ENCODE assay signal across 8 cellular contexts in genomic region chr10:128178319-128178937, GRCh38. TPM values are rescaled to one million over a fixed set of nuclear protein-coding genes. Genes with fewer than 3 reads are reported as not detected.
A peak's percentile ranks its signal among the peaks of the same experiment; 100 is the strongest.
DNase-seq lines count a peak whose midpoint lies in the region; ATAC-seq lines count a peak whose summit lies in the region.

No MANE protein-coding gene starts in this region.

- H3K4me1 Mint-ChIP-seq in CD8-positive, alpha-beta memory T cell, result peaks cover 25 to 48% (median 35%) of the 10 kb centered on the region in 3 donors
- H3K4me1 Mint-ChIP-seq in activated T-helper 1 cell treated with anti-CD3 and anti-CD28 coated beads, Interleukin-12 subunit alpha, Interleukin-12 subunit beta, Interleukin-2, Interleukin-4 antibody, amounts not matched to agents 30 ng/mL and 10 ng/mL and 1 ng/mL, durations not matched to agents 14 hours and 24 hours and 36 hours (ENCODE audit: low read depth), result peaks cover 44% of the 10 kb centered on the region

- peaks cover 13% of the 10 kb centered on the region for H3K4me1 ChIP-seq in CD8-positive, alpha-beta memory T cell (ENCODE audit: insufficient read depth, low read length)

- peaks cover 0 to 27% (median 4%) of the 10 kb centered on the region in 3 donors for H3K36me3 Mint-ChIP-seq in CD8-positive, alpha-beta memory T cell
- peaks cover 6% of the 10 kb centered on the region for H3K36me3 Mint-ChIP-seq in activated T-helper 1 cell treated with anti-CD3 and anti-CD28 coated beads, Interleukin-12 subunit alpha, Interleukin-12 subunit beta, Interleukin-2, Interleukin-4 antibody, amounts not matched to agents 30 ng/mL and 10 ng/mL and 1 ng/mL, durations not matched to agents 14 hours and 24 hours and 36 hours (ENCODE audit: low read depth)

- H3K27ac ChIP-seq in CD8-positive, alpha-beta memory T cell (ENCODE audit: low read depth, low read length), result no peak overlapping the region

- H3K36me3 ChIP-seq in CD8-positive, alpha-beta memory T cell (ENCODE audit: insufficient read depth, low read length), result no peaks in the 10 kb centered on the region

- no peak overlapping the region for H3K4me3 ChIP-seq in CD8-positive, alpha-beta memory T cell (ENCODE audit: low read length)

- DNase-seq in CD8-positive, alpha-beta memory T cell, result peak in 4 of 5 donors; percentile 14 to 59 (median 26)
- peak; percentile 43 for DNase-seq in OCI-M1 (lab: John Stamatoyannopoulos, UW)
- peak; percentile 42 for DNase-seq in activated T-helper 1 cell treated with anti-CD3 and anti-CD28 coated beads, Interleukin-12 subunit alpha, Interleukin-12 subunit beta, Interleukin-2, Interleukin-4 antibody, amounts not matched to agents 30 ng/mL and 10 ng/mL and 1 ng/mL, durations not matched to agents 14 hours and 24 hours and 36 hours (ENCODE audit: low spot score)
- peak in 1 of 2 donors; percentile 44 for DNase-seq in left colon
- no peak for DNase-seq in occipital lobe (lab: John Stamatoyannopoulos, UW)
- no peak for DNase-seq in NCI-H2081 treated with DMSO at 0.1 percent for 48 hours (lab: John Stamatoyannopoulos, UW)
- no peak for DNase-seq in NCI-H1048 (lab: John Stamatoyannopoulos, UW)

- intact Hi-C loops in activated T-helper 1 cell treated with anti-CD3 and anti-CD28 coated beads, Interleukin-12 subunit alpha, Interleukin-12 subunit beta, Interleukin-2, Interleukin-4 antibody, amounts not matched to agents 30 ng/mL and 10 ng/mL and 1 ng/mL, durations not matched to agents 14 hours and 24 hours and 36 hours (cut with micrococcal nuclease), result no loop called here
- intact Hi-C loops in left colon (cut with DNase I, micrococcal nuclease), result no loop called here

- CTCF ChIA-PET in CD8-positive, alpha-beta memory T cell (lab: Charles Lee), result interaction anchor here (0.8 to 3.1 kb wide), 11 partner anchors 8 to 86 kb away, joined by 3 to 20 read pairs (median 3); no protein-coding TSS in a partner anchor

- H3K27me3 Mint-ChIP-seq in CD8-positive, alpha-beta memory T cell, result peaks cover 4 to 6% of the 10 kb centered on the region in 2 donors
- peaks cover 3% of the 10 kb centered on the region for H3K27me3 Mint-ChIP-seq in activated T-helper 1 cell treated with anti-CD3 and anti-CD28 coated beads, Interleukin-12 subunit alpha, Interleukin-12 subunit beta, Interleukin-2, Interleukin-4 antibody, amounts not matched to agents 30 ng/mL and 10 ng/mL and 1 ng/mL, durations not matched to agents 14 hours and 24 hours and 36 hours (ENCODE audit: insufficient read depth)

- POLR2A ChIA-PET in CD8-positive, alpha-beta memory T cell (lab: Charles Lee), result no interaction called here

- peaks cover 8 to 20% (median 13%) of the 10 kb centered on the region in 5 donors for H3K9me3 Mint-ChIP-seq in CD8-positive, alpha-beta memory T cell
- H3K9me3 Mint-ChIP-seq in activated T-helper 1 cell treated with anti-CD3 and anti-CD28 coated beads, Interleukin-12 subunit alpha, Interleukin-12 subunit beta, Interleukin-2, Interleukin-4 antibody, amounts not matched to agents 30 ng/mL and 10 ng/mL and 1 ng/mL, durations not matched to agents 14 hours and 24 hours and 36 hours, result peaks cover 20% of the 10 kb centered on the region

- H3K27ac Mint-ChIP-seq in CD8-positive, alpha-beta memory T cell, result peak overlapping the region in 2 of 8 donors; percentile 40 to 74
- no peak overlapping the region for H3K27ac Mint-ChIP-seq in activated T-helper 1 cell treated with anti-CD3 and anti-CD28 coated beads, Interleukin-12 subunit alpha, Interleukin-12 subunit beta, Interleukin-2, Interleukin-4 antibody, amounts not matched to agents 30 ng/mL and 10 ng/mL and 1 ng/mL, durations not matched to agents 14 hours and 24 hours and 36 hours

- ATAC-seq in GM21576 (IDR thresholded peaks at IDR 0.05; ENCODE audit: unreplicated experiment) (peak; percentile 68), left colon (peak; percentile 74)

- no peaks in the 10 kb centered on the region for H3K9me3 ChIP-seq in CD8-positive, alpha-beta memory T cell (ENCODE audit: low read length)

- H3K4me3 Mint-ChIP-seq in CD8-positive, alpha-beta memory T cell, result no peak overlapping the region
- H3K4me3 Mint-ChIP-seq in activated T-helper 1 cell treated with anti-CD3 and anti-CD28 coated beads, Interleukin-12 subunit alpha, Interleukin-12 subunit beta, Interleukin-2, Interleukin-4 antibody, amounts not matched to agents 30 ng/mL and 10 ng/mL and 1 ng/mL, durations not matched to agents 14 hours and 24 hours and 36 hours, result no peak overlapping the region

- no peaks in the 10 kb centered on the region for H3K27me3 ChIP-seq in CD8-positive, alpha-beta memory T cell (ENCODE audit: insufficient read depth, low read length, poor library complexity, severe bottlenecking)

RNA-seq across cellular contexts. Expression of gene MKI67, which starts 52.2 kb away (rescaled TPM):
- total RNA-seq in CD8-positive, alpha-beta memory T cell, result 100 to 1,000 TPM; 113 to 136 TPM
- 0.70 TPM for polyA plus RNA-seq in CD8-positive, alpha-beta memory T cell
- 141 and 159 TPM in 2 replicates for total RNA-seq in activated T-helper 1 cell treated with anti-CD3 and anti-CD28 coated beads, Interleukin-12 subunit alpha, Interleukin-12 subunit beta, Interleukin-2, Interleukin-4 antibody, amounts not matched to agents 30 ng/mL and 10 ng/mL and 1 ng/mL, durations not matched to agents 14 hours and 24 hours and 36 hours
- total RNA-seq in left colon, result 10 to 100 TPM; 10.8 to 39.5 TPM
- 1.7 TPM for total RNA-seq in occipital lobe

Comparison
In these comparisons a context has a peak if more than half of its experiments do, and no peak if none do; other contexts are left out.
1. DNase-seq: peak in CD8-positive, alpha-beta memory T cell (4 of 5), OCI-M1 (single experiment) and activated T-helper 1 cell treated with anti-CD3 and anti-CD28 coated beads, Interleukin-12 subunit alpha, Interleukin-12 subunit beta, Interleukin-2, Interleukin-4 antibody, amounts not matched to agents 30 ng/mL and 10 ng/mL and 1 ng/mL, durations not matched to agents 14 hours and 24 hours and 36 hours (single experiment); none in occipital lobe (single experiment), NCI-H2081 treated with DMSO at 0.1 percent for 48 hours (single experiment) and NCI-H1048 (single experiment).